In genomic region chr14:84825481-84825880, GRCh38 we compare ENCODE assay signal across 22 cellular contexts.
DNase-seq lines count a peak whose midpoint lies in the region; ATAC-seq, FAIRE-seq and TF ChIP-seq lines count a peak whose summit lies in the region.
"Had no signal": no experiment of that assay in that cellular context is flagged by ENCODE, and none has a peak within 500 bp of the region (broad histone marks: within the 10 kb centered on the region; RNA-seq: fewer than 3 reads in every experiment).

No MANE protein-coding gene starts in this region.

- no peak for TF ChIP-seq EP300 in SK-N-SH (IDR thresholded peaks at IDR 0.05; ENCODE audit: borderline replicate concordance in 1 of 2, low read depth in 1 of 2, low read length in 1 of 2)
- no peak for TF ChIP-seq EP300 in esophagus muscularis mucosa (IDR thresholded peaks at IDR 0.05)

- CTCF ChIA-PET in SK-N-SH (lab: Yijun Ruan, JAX): no interaction called here

- H3K9me3 Mint-ChIP-seq in effector memory CD8-positive, alpha-beta T cell: peaks cover 14 to 21% of the 10 kb centered on the region in 2 donors

- H3K9ac ChIP-seq in SK-N-SH: no peak overlapping the region

- intact Hi-C loops in esophagus muscularis mucosa (cut with DNase I): no loop called here

- H3K27ac Mint-ChIP-seq in effector memory CD8-positive, alpha-beta T cell: no peak overlapping the region
- H3K27ac Mint-ChIP-seq: activated naive CD4-positive, alpha-beta T cell treated with anti-CD3 and anti-CD28 coated beads for 36 hours; CD4-positive, alpha-beta memory T cell; endodermal cell; naive thymus-derived CD4-positive, alpha-beta T cell had no signal

- no peak overlapping the region for H3K27ac ChIP-seq in SK-N-SH (ENCODE audit: low read depth in 2 of 2, low read length in 1 of 2)
- H3K27ac ChIP-seq in esophagus muscularis mucosa (replicated peaks in 1 of 4): no peak overlapping the region
- H3K27ac ChIP-seq: 22Rv1, heart right ventricle, left ventricle myocardium inferior, prostate gland had no signal

- no peak for ATAC-seq in SK-N-SH treated with all-trans-retinoic acid at 6 μM for 48 hours
- no peak for ATAC-seq in effector memory CD8-positive, alpha-beta T cell (replicated peaks)
- ATAC-seq: heart right ventricle; naive thymus-derived CD4-positive, alpha-beta T cell had no signal

- H3K4me3 ChIP-seq in SK-N-SH (ENCODE audit: low read depth in 2 of 2, low read length in 1 of 2) (no peak overlapping the region), esophagus muscularis mucosa (no peak overlapping the region)
- H3K4me3 ChIP-seq: heart right ventricle, left ventricle myocardium inferior, prostate gland had no signal

- no peaks in the 10 kb centered on the region for H3K4me1 ChIP-seq in SK-N-SH (ENCODE audit: control insufficient read depth in 1 of 2, insufficient read depth in 2 of 2, low read depth in 1 of 2, low read length in 1 of 2)
- no peaks in the 10 kb centered on the region for H3K4me1 ChIP-seq in esophagus muscularis mucosa
- H3K4me1 ChIP-seq: heart right ventricle, left ventricle myocardium inferior, prostate gland had no signal

- H3K27me3 ChIP-seq in SK-N-SH (ENCODE audit: insufficient read depth) (0 out of 2 replicates have a peak, but pooled peaks cover 3% of the 10 kb centered on the region), esophagus muscularis mucosa (no peaks in the 10 kb centered on the region)
- H3K27me3 ChIP-seq: heart right ventricle had no signal

- H3K79me2 ChIP-seq in SK-N-SH (ENCODE audit: insufficient read depth): no peaks in the 10 kb centered on the region

- H3K27me3 Mint-ChIP-seq in effector memory CD8-positive, alpha-beta T cell: no peaks in the 10 kb centered on the region
- H3K27me3 Mint-ChIP-seq: CD4-positive, alpha-beta memory T cell; naive thymus-derived CD4-positive, alpha-beta T cell had no signal

- no peak overlapping the region for H3K4me3 Mint-ChIP-seq in effector memory CD8-positive, alpha-beta T cell
- H3K4me3 Mint-ChIP-seq: activated naive CD4-positive, alpha-beta T cell treated with anti-CD3 and anti-CD28 coated beads for 36 hours; CD4-positive, alpha-beta memory T cell; endodermal cell; naive thymus-derived CD4-positive, alpha-beta T cell had no signal

- DNase-seq in SK-N-SH: no peak
- peak; percentile 17 for DNase-seq in amniotic epithelial cell (ENCODE audit: low read depth)
- DNase-seq in fibroblast of the conjunctiva (ENCODE audit: low read depth): peak; percentile 3
- peak; percentile 50 for DNase-seq in urothelium cell line (ENCODE audit: low spot score)
- DNase-seq in DMS79 (lab: John Stamatoyannopoulos, UW): no peak
- no peak for DNase-seq in effector memory CD8-positive, alpha-beta T cell
- DNase-seq in esophagus muscularis mucosa (ENCODE audit: extremely low spot score): no peak
- DNase-seq: activated CD8-positive, alpha-beta memory T cell treated with anti-CD3 and anti-CD28 coated beads, Interleukin-2, amount 50 U/mL, for 4 hours; activated naive CD4-positive, alpha-beta T cell treated with anti-CD3 and anti-CD28 coated beads for 36 hours; CD4-positive, alpha-beta memory T cell; endodermal cell; GDM1; heart right ventricle; left ventricle myocardium inferior; MM.1S; naive thymus-derived CD4-positive, alpha-beta T cell; NCI-H774; RPMI8226; substantia nigra had no signal

- H3K4me2 ChIP-seq in SK-N-SH: no peak overlapping the region

- H2AFZ ChIP-seq in SK-N-SH (ENCODE audit: low read depth): no peak overlapping the region

- POLR2A ChIA-PET in SK-N-SH (lab: Yijun Ruan, JAX): no interaction called here

- no peaks in the 10 kb centered on the region for H3K36me3 Mint-ChIP-seq in effector memory CD8-positive, alpha-beta T cell (ENCODE audit: insufficient read depth)
- H3K36me3 Mint-ChIP-seq: CD4-positive, alpha-beta memory T cell; naive thymus-derived CD4-positive, alpha-beta T cell had no signal

- H3K9me2 ChIP-seq in SK-N-SH: no peaks in the 10 kb centered on the region

- H3K9me3 ChIP-seq in SK-N-SH (no peaks in the 10 kb centered on the region), esophagus muscularis mucosa (no peaks in the 10 kb centered on the region)
- H3K9me3 ChIP-seq: left ventricle myocardium inferior, prostate gland had no signal

- no peaks in the 10 kb centered on the region for H3K36me3 ChIP-seq in SK-N-SH (replicated peaks in 1 of 2; ENCODE audit: control insufficient read depth in 1 of 2, insufficient read depth in 2 of 2, low read length in 1 of 2)
- H3K36me3 ChIP-seq in esophagus muscularis mucosa: no peaks in the 10 kb centered on the region
- H3K36me3 ChIP-seq: heart right ventricle, left ventricle myocardium inferior, prostate gland had no signal

- no peak for TF ChIP-seq POLR2A in esophagus muscularis mucosa (IDR thresholded peaks at IDR 0.05; ENCODE audit: low read depth)

- H3F3A ChIP-seq in SK-N-SH (replicated peaks; ENCODE audit: insufficient read depth): no peaks in the 10 kb centered on the region

- no peaks in the 10 kb centered on the region for H3K4me1 Mint-ChIP-seq in effector memory CD8-positive, alpha-beta T cell (ENCODE audit: low read depth in 2 of 2)
- H3K4me1 Mint-ChIP-seq: CD4-positive, alpha-beta memory T cell; naive thymus-derived CD4-positive, alpha-beta T cell had no signal

- WGBS in SK-N-SH (ENCODE audit: low lambda C conversion rate): 19% methylated on average over 6 of the region's 6 CpGs
- 89% methylated on average over 6 of the region's 6 CpGs for WGBS in esophagus muscularis mucosa

- no peaks in the 10 kb centered on the region for H4K20me1 ChIP-seq in SK-N-SH (ENCODE audit: insufficient read depth)

- TF ChIP-seq RAD21 in SK-N-SH (IDR thresholded peaks at IDR 0.05; ENCODE audit: low read length): no peak

- TF ChIP-seq CTCF in SK-N-SH (IDR thresholded peaks at IDR 0.05) (no peak), esophagus muscularis mucosa (IDR thresholded peaks at IDR 0.05) (no peak)

- no peak for FAIRE-seq in urothelium cell line (lab: Jason Lieb, UNC)

TF ChIP-seq in SK-N-SH, 30 proteins besides CTCF, POLR2A, EP300 and RAD21:
- TF ChIP-seq CHD2 (IDR thresholded peaks at IDR 0.05; ENCODE audit: low read length, partially characterized antibody): no peak
- TF ChIP-seq FOSL2 (IDR thresholded peaks at IDR 0.05; ENCODE audit: borderline replicate concordance, low read depth): peak; percentile 18; the same call in 1 of the 2 replicates
TF ChIP-seq in SK-N-SH: peak in this region for 1.

TF ChIP-seq in SK-N-SH treated with all-trans-retinoic acid at 6 μM for 48 hours, 23 proteins besides CTCF, POLR2A, EP300 and RAD21 (continues in another document):
- no peak for TF ChIP-seq ZNF565 (CRISPR knock-in tag; conservative IDR thresholded peaks at IDR 0.05; ENCODE audit: low read depth)
- no peak for TF ChIP-seq ZNF70 (CRISPR knock-in tag; IDR thresholded peaks at IDR 0.05)
- no peak for TF ChIP-seq ARNTL (CRISPR knock-in tag; IDR thresholded peaks at IDR 0.05; ENCODE audit: borderline replicate concordance, low read depth)
- TF ChIP-seq POU6F1 (CRISPR knock-in tag; IDR thresholded peaks at IDR 0.05; ENCODE audit: borderline replicate concordance, low read depth): no peak
- no peak for TF ChIP-seq PPARA (CRISPR knock-in tag; IDR thresholded peaks at IDR 0.05; ENCODE audit: borderline replicate concordance)
- TF ChIP-seq ZFP30 (CRISPR knock-in tag; IDR thresholded peaks at IDR 0.05): no peak
- no peak for TF ChIP-seq PATZ1 (CRISPR knock-in tag; IDR thresholded peaks at IDR 0.05; ENCODE audit: borderline replicate concordance)
- no peak for TF ChIP-seq ZNF8 (CRISPR knock-in tag; IDR thresholded peaks at IDR 0.05)
- TF ChIP-seq BACH2 (CRISPR knock-in tag; IDR thresholded peaks at IDR 0.05; ENCODE audit: borderline replicate concordance): no peak
- no peak for TF ChIP-seq CREB5 (CRISPR knock-in tag; IDR thresholded peaks at IDR 0.05; ENCODE audit: low read depth)

Comparison
In these comparisons a context has a peak if more than half of its experiments do, and no peak if none do; other contexts are left out.
1. DNase-seq: peak in amniotic epithelial cell (single experiment), fibroblast of the conjunctiva (single experiment) and urothelium cell line (single experiment); none in SK-N-SH (single experiment), DMS79 (single experiment), effector memory CD8-positive, alpha-beta T cell (0 of 3) and esophagus muscularis mucosa (single experiment).